Comparison of ENCODE assay signal across 8 cellular contexts in the genomic region with DNA sequence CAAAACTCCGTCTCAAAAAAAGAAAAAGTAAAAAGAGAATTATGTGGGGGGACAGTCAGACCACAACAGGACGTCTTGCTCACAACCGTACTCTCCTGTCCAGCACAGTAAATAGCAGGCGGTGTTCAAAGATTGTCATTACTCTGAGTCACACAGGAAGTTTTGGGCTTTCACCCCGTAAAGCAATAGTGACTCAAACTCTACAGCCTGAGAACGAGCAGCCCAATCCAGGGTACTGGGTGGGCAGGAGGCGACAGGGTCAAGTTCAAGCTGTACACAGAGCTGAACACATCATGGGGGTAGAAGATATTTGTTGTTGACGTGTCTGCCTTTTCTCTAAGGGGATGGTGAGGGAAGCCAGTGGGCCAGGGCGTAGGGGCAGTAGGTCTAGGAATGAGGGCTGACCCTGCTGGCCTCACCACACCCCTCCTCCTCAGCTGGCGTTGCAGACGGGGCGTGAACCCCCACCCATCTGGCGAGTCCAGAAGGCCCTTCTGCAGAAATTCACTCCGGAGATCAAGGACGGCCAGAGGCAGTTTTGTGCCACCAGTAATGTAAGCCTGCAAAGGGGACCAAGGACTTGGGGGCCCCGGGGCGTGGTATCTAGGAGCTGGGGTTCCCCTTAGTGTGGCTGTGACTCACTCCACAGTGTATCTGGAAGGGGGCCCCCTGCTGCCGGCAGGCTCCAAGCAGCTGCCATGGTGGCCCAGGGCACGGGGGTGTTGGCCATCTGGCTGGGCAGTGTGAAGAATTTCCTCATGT. TPM values are rescaled to one million over a fixed set of nuclear protein-coding genes. Genes with fewer than 3 reads are reported as not detected.
DNase-seq lines count a peak whose midpoint lies in the region; ATAC-seq and TF ChIP-seq lines count a peak whose summit lies in the region.

No MANE protein-coding gene starts in this region.

- no peak overlapping the region for H2BK120ac ChIP-seq in mesendoderm (ENCODE audit: low read depth, low read length)

- H4K20me1 ChIP-seq in HCT116 (ENCODE audit: insufficient read depth), result peaks cover 7% of the 10 kb centered on the region; the same call in 1 of the 2 replicates

- H3K79me2 ChIP-seq in HCT116 (ENCODE audit: insufficient read depth, low read length) (peaks cover 58% of the 10 kb centered on the region), mesendoderm (ENCODE audit: control insufficient read depth, insufficient read depth, low read length) (peaks cover 16% of the 10 kb centered on the region)

- H3K4me1 Mint-ChIP-seq in activated T-helper 2 cell treated with anti-CD3 and anti-CD28 coated beads, Interferon-gamma antibody, Interleukin-2, Interleukin-4, amounts not matched to agents 10 μg/mL and 5 μg/mL and 100 μg/mL, durations not matched to agents 14 hours and 24 hours and 36 hours (ENCODE audit: low read depth), result peaks cover 6% of the 10 kb centered on the region

- H3K27ac ChIP-seq in HCT116 (ENCODE audit: low read depth, low read length), result peak overlapping the region; percentile 69
- H3K27ac ChIP-seq in mesendoderm (ENCODE audit: low read depth, low read length), result no peak overlapping the region

- H3K4me2 ChIP-seq in HCT116 (ENCODE audit: low read length), result peak overlapping the region; percentile 69
- no peak overlapping the region for H3K4me2 ChIP-seq in mesendoderm (ENCODE audit: low read length)

- H3K27me3 Mint-ChIP-seq in activated T-helper 2 cell treated with anti-CD3 and anti-CD28 coated beads, Interferon-gamma antibody, Interleukin-2, Interleukin-4, amounts not matched to agents 10 μg/mL and 5 μg/mL and 100 μg/mL, durations not matched to agents 14 hours and 24 hours and 36 hours (ENCODE audit: low read depth), result no peaks in the 10 kb centered on the region

- H3K23ac ChIP-seq in mesendoderm (ENCODE audit: low read length), result no peak overlapping the region

- H3K27me3 ChIP-seq in HCT116 (ENCODE audit: insufficient read depth, low read length) (no peaks in the 10 kb centered on the region), mesendoderm (ENCODE audit: insufficient read depth, low read length, poor library complexity) (no peaks in the 10 kb centered on the region)

- WGBS in mesendoderm (ENCODE audit: extremely low coverage, insufficient coverage, low lambda C conversion rate), result no CpG with 5 or more reads among the region's 19 CpGs

- TF ChIP-seq CTCF in AG09309 (IDR thresholded peaks at IDR 0.05; ENCODE audit: control insufficient read depth, insufficient read depth, low read depth, low read length, missing control alignments) (peak; percentile 24), HCT116 (IDR thresholded peaks at IDR 0.05 in 2 of 3, conservative IDR thresholded peaks at IDR 0.05 in 1 of 3; ENCODE audit: borderline replicate concordance in 1 of 3, insufficient read depth in 1 of 3, low read depth in 2 of 3, low read length in 2 of 3) (peak in 1 of 3 experiments; percentile 23; a peak in 2 of 6 replicates)

- H3K79me1 ChIP-seq in mesendoderm (ENCODE audit: low read length), result peaks cover 16% of the 10 kb centered on the region

- no peak overlapping the region for H3K4ac ChIP-seq in mesendoderm (ENCODE audit: low read depth, low read length)

- H2BK5ac ChIP-seq in mesendoderm (ENCODE audit: low read length), result no peak overlapping the region

- H3K4me3 ChIP-seq in AG09309 (ENCODE audit: control insufficient read depth, low read depth, low read length) (no peak overlapping the region), HCT116 (replicated peaks in 1 of 2; ENCODE audit: low read depth in 1 of 2, low read length in 2 of 2) (peak overlapping the region in 1 of 2 experiments; percentile 48; a peak in 3 of 4 replicates), mesendoderm (ENCODE audit: low read length) (no peak overlapping the region)

- peak overlapping the region; percentile 43 for H3K9ac ChIP-seq in HCT116 (ENCODE audit: low read length)
- no peak overlapping the region for H3K9ac ChIP-seq in mesendoderm (ENCODE audit: low read length)

- H3K4me3 Mint-ChIP-seq in activated T-helper 2 cell treated with anti-CD3 and anti-CD28 coated beads, Interferon-gamma antibody, Interleukin-2, Interleukin-4, amounts not matched to agents 10 μg/mL and 5 μg/mL and 100 μg/mL, durations not matched to agents 14 hours and 24 hours and 36 hours (ENCODE audit: low read depth), result peak overlapping the region; percentile 2

- H3K9me3 Mint-ChIP-seq in activated T-helper 2 cell treated with anti-CD3 and anti-CD28 coated beads, Interferon-gamma antibody, Interleukin-2, Interleukin-4, amounts not matched to agents 10 μg/mL and 5 μg/mL and 100 μg/mL, durations not matched to agents 14 hours and 24 hours and 36 hours, result no peaks in the 10 kb centered on the region

- no peak overlapping the region for H2AFZ ChIP-seq in HCT116 (ENCODE audit: low read depth, low read length, poor library complexity, severe bottlenecking)

- RAD21 ChIA-PET in HCT116 (lab: Charles Lee; ENCODE audit: low non-redundant PET in 1 of 2, low total read pairs in 2 of 2, uncharacterized antibody in 2 of 2, unreplicated experiment in 2 of 2), result no interaction called here

- ATAC-seq in HCT116 (peak; percentile 84), left colon (peak; percentile 53), HG03139 (IDR thresholded peaks at IDR 0.05; ENCODE audit: unreplicated experiment) (no peak)

- no peak overlapping the region for H2AK5ac ChIP-seq in mesendoderm (ENCODE audit: low read length)

- no peak overlapping the region for H4K8ac ChIP-seq in mesendoderm (ENCODE audit: low read depth, low read length)

- H3K56ac ChIP-seq in mesendoderm (ENCODE audit: low read length), result no peak overlapping the region

- peak overlapping the region; percentile 88 for H3K27ac Mint-ChIP-seq in activated T-helper 2 cell treated with anti-CD3 and anti-CD28 coated beads, Interferon-gamma antibody, Interleukin-2, Interleukin-4, amounts not matched to agents 10 μg/mL and 5 μg/mL and 100 μg/mL, durations not matched to agents 14 hours and 24 hours and 36 hours

- H3K36me3 ChIP-seq in HCT116 (ENCODE audit: control insufficient read depth in 1 of 2, insufficient read depth in 2 of 2, low read length in 2 of 2) (peaks cover 21% of the 10 kb centered on the region in 2 experiments; a peak in 3 of 4 replicates), mesendoderm (ENCODE audit: control insufficient read depth, insufficient read depth, low read length) (peaks cover 18% of the 10 kb centered on the region)

- POLR2A ChIA-PET in HCT116 (lab: Charles Lee), result interaction anchor here (1.5 kb wide), 1 partner anchor 26 kb away, joined by 3 read pairs; the partner anchor contains the start of gene RRAS

- no peak overlapping the region for H2BK15ac ChIP-seq in mesendoderm (replicated peaks; ENCODE audit: low read depth)

- TF ChIP-seq POLR2A in HCT116 (IDR thresholded peaks at IDR 0.05; ENCODE audit: borderline replicate concordance, extremely low read depth, insufficient read depth, insufficient read length), result no peak

- TF ChIP-seq RAD21 in HCT116 (IDR thresholded peaks at IDR 0.05; ENCODE audit: low read depth), result no peak

- no peak overlapping the region for H3K18ac ChIP-seq in mesendoderm (ENCODE audit: low read length)

- H3K9me3 ChIP-seq in HCT116 (ENCODE audit: control insufficient read depth in 1 of 2, insufficient read depth in 1 of 2, low read depth in 1 of 2, low read length in 2 of 2), result no peaks in the 10 kb centered on the region

- CTCF ChIA-PET in HCT116 (lab: Charles Lee), result no interaction called here

- H4K5ac ChIP-seq in mesendoderm (ENCODE audit: low read length), result no peak overlapping the region

- H3K9me2 ChIP-seq in HCT116 (ENCODE audit: insufficient read depth), result no peaks in the 10 kb centered on the region

- no TSS peak for BruUV-seq in HCT116 (replicated peaks; lab: Mats Ljungman, UMichigan)

- DNase-seq in AG09309 (ENCODE audit: low read depth) (no peak), HCT116 (ENCODE audit: low read depth, low spot score) (no peak), left colon (no peak), foreskin melanocyte (no peak), retina (no peak), mesendoderm (no peak)
- no peak for DNase-seq in activated T-helper 2 cell treated with anti-CD3 and anti-CD28 coated beads, Interferon-gamma antibody, Interleukin-2, Interleukin-4, amounts not matched to agents 10 μg/mL and 5 μg/mL and 100 μg/mL, durations not matched to agents 14 hours and 24 hours and 36 hours (ENCODE audit: low spot score)

- peaks cover 28 to 36% of the 10 kb centered on the region in 2 experiments for H3K4me1 ChIP-seq in HCT116 (ENCODE audit: control insufficient read depth in 1 of 2, insufficient read depth in 2 of 2, low read length in 2 of 2)
- H3K4me1 ChIP-seq in mesendoderm (ENCODE audit: control insufficient read depth, low read depth, low read length), result no peaks in the 10 kb centered on the region

- intact Hi-C loops in HCT116 (cut with micrococcal nuclease) (loop anchor here (2.0 kb wide), 1 partner anchor 25 kb away; no protein-coding TSS in a partner anchor), left colon (cut with DNase I, micrococcal nuclease) (no loop called here)
- intact Hi-C loops in activated T-helper 2 cell treated with anti-CD3 and anti-CD28 coated beads, Interferon-gamma antibody, Interleukin-2, Interleukin-4, amounts not matched to agents 10 μg/mL and 5 μg/mL and 100 μg/mL, durations not matched to agents 14 hours and 24 hours and 36 hours (cut with micrococcal nuclease), result no loop called here

- H3K36me3 Mint-ChIP-seq in activated T-helper 2 cell treated with anti-CD3 and anti-CD28 coated beads, Interferon-gamma antibody, Interleukin-2, Interleukin-4, amounts not matched to agents 10 μg/mL and 5 μg/mL and 100 μg/mL, durations not matched to agents 14 hours and 24 hours and 36 hours (ENCODE audit: low read depth), result peaks cover 63% of the 10 kb centered on the region

RNA-seq across cellular contexts. Expression of gene PRR12, which starts 23.3 kb away (rescaled TPM):
- 26.9 TPM for total RNA-seq in HCT116 (2021; ENCODE audit: unreplicated experiment)
- polyA plus RNA-seq in HCT116 (2012), result 12.2 and 13.1 TPM in 2 replicates
- 34.2 and 34.6 TPM in 2 replicates for total RNA-seq in activated T-helper 2 cell treated with anti-CD3 and anti-CD28 coated beads, Interferon-gamma antibody, Interleukin-2, Interleukin-4, amounts not matched to agents 10 μg/mL and 5 μg/mL and 100 μg/mL, durations not matched to agents 14 hours and 24 hours and 36 hours
- 10 to 100 TPM; 20.5 to 26.4 TPM for total RNA-seq in left colon
- polyA plus RNA-seq in mesendoderm (2013, experiment 1 of 2), result 20.3 TPM
- polyA plus RNA-seq in mesendoderm (2013, experiment 2 of 2), result 20.4 TPM

RNA-seq across cellular contexts. Expression of gene RRAS, which starts 25.7 kb away (rescaled TPM):
- 55.9 TPM for total RNA-seq in HCT116 (2021; ENCODE audit: unreplicated experiment)
- polyA plus RNA-seq in HCT116 (2012), result 115 and 117 TPM in 2 replicates
- total RNA-seq in activated T-helper 2 cell treated with anti-CD3 and anti-CD28 coated beads, Interferon-gamma antibody, Interleukin-2, Interleukin-4, amounts not matched to agents 10 μg/mL and 5 μg/mL and 100 μg/mL, durations not matched to agents 14 hours and 24 hours and 36 hours, result 4.9 and 6.2 TPM in 2 replicates
- total RNA-seq in left colon, result 10 to 100 TPM; 41.7 to 76.6 TPM
- polyA plus RNA-seq in mesendoderm (2013, experiment 1 of 2), result 7.3 TPM
- 8.4 TPM for polyA plus RNA-seq in mesendoderm (2013, experiment 2 of 2)

RNA-seq across cellular contexts. Expression of gene SCAF1, which starts 27.7 kb away (rescaled TPM):
- 96.8 TPM for total RNA-seq in HCT116 (2021; ENCODE audit: unreplicated experiment)
- polyA plus RNA-seq in HCT116 (2012), result 39.9 and 46.0 TPM in 2 replicates
- 64.6 and 69.5 TPM in 2 replicates for total RNA-seq in activated T-helper 2 cell treated with anti-CD3 and anti-CD28 coated beads, Interferon-gamma antibody, Interleukin-2, Interleukin-4, amounts not matched to agents 10 μg/mL and 5 μg/mL and 100 μg/mL, durations not matched to agents 14 hours and 24 hours and 36 hours
- total RNA-seq in left colon, result 10 to 100 TPM; 60.9 to 62.7 TPM
- polyA plus RNA-seq in mesendoderm (2013, experiment 1 of 2), result 42.4 TPM
- 44.6 TPM for polyA plus RNA-seq in mesendoderm (2013, experiment 2 of 2)

RNA-seq across cellular contexts. Expression of gene PRRG2, which starts 33.2 kb away (rescaled TPM):
- total RNA-seq in HCT116 (2021; ENCODE audit: unreplicated experiment) (6.2 TPM), left colon (10 to 100 TPM; 22.4 to 26.1 TPM)
- 5.3 and 5.5 TPM in 2 replicates for polyA plus RNA-seq in HCT116 (2012)
- total RNA-seq in activated T-helper 2 cell treated with anti-CD3 and anti-CD28 coated beads, Interferon-gamma antibody, Interleukin-2, Interleukin-4, amounts not matched to agents 10 μg/mL and 5 μg/mL and 100 μg/mL, durations not matched to agents 14 hours and 24 hours and 36 hours, result 0.83 and 0.84 TPM in 2 replicates
- 2.1 TPM for polyA plus RNA-seq in mesendoderm (2013, experiment 1 of 2)
- polyA plus RNA-seq in mesendoderm (2013, experiment 2 of 2), result 2.8 TPM

RNA-seq across cellular contexts. Expression of gene NOSIP, which starts 33.9 kb away (rescaled TPM):
- total RNA-seq in HCT116 (2021; ENCODE audit: unreplicated experiment), result 133 TPM
- polyA plus RNA-seq in HCT116 (2012), result 228 and 276 TPM in 2 replicates
- total RNA-seq in activated T-helper 2 cell treated with anti-CD3 and anti-CD28 coated beads, Interferon-gamma antibody, Interleukin-2, Interleukin-4, amounts not matched to agents 10 μg/mL and 5 μg/mL and 100 μg/mL, durations not matched to agents 14 hours and 24 hours and 36 hours, result 64.8 and 67.1 TPM in 2 replicates
- total RNA-seq in left colon, result 10 to 100 TPM; 62.8 to 66.4 TPM
- polyA plus RNA-seq in mesendoderm (2013, experiment 1 of 2), result 54.8 TPM
- polyA plus RNA-seq in mesendoderm (2013, experiment 2 of 2), result 56.3 TPM
